Comparison of ENCODE assay signal across 19 cellular contexts in genomic region chr5:11902304-11902703, GRCh38. TPM values are rescaled to one million over a fixed set of nuclear protein-coding genes. Genes with fewer than 3 reads are reported as not detected.
A peak's percentile ranks its signal among the peaks of the same experiment; 100 is the strongest.
DNase-seq lines count a peak whose midpoint lies in the region; ATAC-seq and TF ChIP-seq lines count a peak whose summit lies in the region.
"Had no signal": no experiment of that assay in that cellular context is flagged by ENCODE, and none has a peak within 500 bp of the region (broad histone marks: within the 10 kb centered on the region; RNA-seq: fewer than 3 reads in every experiment).

No MANE protein-coding gene starts in this region.

- H3K27ac ChIP-seq in HUES64 (ENCODE audit: low read depth, low read length) (no peak overlapping the region), iPS-20b (ENCODE audit: low read length) (no peak overlapping the region), breast epithelium (no peak overlapping the region)
- H3K27ac ChIP-seq: SJCRH30 had no signal

- no peak overlapping the region for H3K4me3 Mint-ChIP-seq in stimulated activated effector memory CD8-positive, alpha-beta T cell treated with anti-CD3 and anti-CD28 coated beads, Interleukin-12 subunit alpha, Interleukin-12 subunit beta, amount 100 ng/mL, for 72 hours
- H3K4me3 Mint-ChIP-seq: activated CD4-positive, alpha-beta T cell treated with anti-CD3 and anti-CD28 coated beads for 36 hours; memory B cell; natural killer cell treated with Interleukin-12 subunit alpha and Interleukin-12 subunit beta and Interleukin-15 and Interleukin-18, amount 100 ng/mL, for 72 hours had no signal

- no peaks in the 10 kb centered on the region for H3K36me3 Mint-ChIP-seq in stimulated activated effector memory CD8-positive, alpha-beta T cell treated with anti-CD3 and anti-CD28 coated beads, Interleukin-12 subunit alpha, Interleukin-12 subunit beta, amount 100 ng/mL, for 72 hours
- H3K36me3 Mint-ChIP-seq: memory B cell; natural killer cell treated with Interleukin-12 subunit alpha and Interleukin-12 subunit beta and Interleukin-15 and Interleukin-18, amount 100 ng/mL, for 72 hours had no signal

- intact Hi-C loops in breast epithelium (cut with DNase I; ENCODE audit: low total_unique reads) (no loop called here), sciatic nerve (cut with DNase I) (no loop called here)

- H3K4me1 Mint-ChIP-seq in stimulated activated effector memory CD8-positive, alpha-beta T cell treated with anti-CD3 and anti-CD28 coated beads, Interleukin-12 subunit alpha, Interleukin-12 subunit beta, amount 100 ng/mL, for 72 hours, result peaks cover 6% of the 10 kb centered on the region
- H3K4me1 Mint-ChIP-seq: activated CD4-positive, alpha-beta T cell treated with anti-CD3 and anti-CD28 coated beads for 36 hours had no signal

- peaks cover 55% of the 10 kb centered on the region for H3K27me3 ChIP-seq in HUES64 (ENCODE audit: insufficient read depth, low read length)
- H3K27me3 ChIP-seq in iPS-20b (ENCODE audit: insufficient read depth, low read length), result peaks cover 45% of the 10 kb centered on the region
- H3K27me3 ChIP-seq in breast epithelium, result peaks cover 0 to 29% of the 10 kb centered on the region in 2 donors
- H3K27me3 ChIP-seq: SJCRH30 had no signal

- H3K4me1 ChIP-seq in HUES64 (ENCODE audit: insufficient read depth, low read length), result peaks cover 27% of the 10 kb centered on the region
- H3K4me1 ChIP-seq in iPS-20b (ENCODE audit: insufficient read depth, low read length), result peaks cover 21% of the 10 kb centered on the region
- H3K4me1 ChIP-seq in breast epithelium, result peaks cover 0 to 4% of the 10 kb centered on the region in 2 donors
- H3K4me1 ChIP-seq: SJCRH30 had no signal

- H3K9ac ChIP-seq in HUES64 (ENCODE audit: low read depth, low read length), result no peak overlapping the region
- no peak overlapping the region for H3K9ac ChIP-seq in iPS-20b (ENCODE audit: low read depth, low read length)

- peak overlapping the region; percentile 83; the same call in 1 of the 2 replicates for H3K4me3 ChIP-seq in HUES64 (ENCODE audit: low read length)
- peak overlapping the region; percentile 82; the same call in 1 of the 2 replicates for H3K4me3 ChIP-seq in iPS-20b (ENCODE audit: low read length)
- H3K4me3 ChIP-seq in retinal pigment epithelial cell (ENCODE audit: low read length), result peak overlapping the region; percentile 55
- no peak overlapping the region for H3K4me3 ChIP-seq in breast epithelium
- H3K4me3 ChIP-seq: SJCRH30 had no signal

- 59% methylated on average over 6 of the region's 6 CpGs for WGBS in HUES64

- H3K36me3 ChIP-seq in HUES64 (ENCODE audit: insufficient read depth, low read length) (no peaks in the 10 kb centered on the region), iPS-20b (ENCODE audit: insufficient read depth, low read depth, low read length) (no peaks in the 10 kb centered on the region), breast epithelium (no peaks in the 10 kb centered on the region)
- H3K36me3 ChIP-seq: heart left ventricle, SJCRH30 had no signal

- H3K9me3 ChIP-seq in HUES64 (ENCODE audit: insufficient read depth, low read depth, low read length) (no peaks in the 10 kb centered on the region), iPS-20b (ENCODE audit: insufficient read depth, low read depth, low read length) (no peaks in the 10 kb centered on the region), breast epithelium (no peaks in the 10 kb centered on the region)
- H3K9me3 ChIP-seq: heart left ventricle, SJCRH30 had no signal

- no peak for TF ChIP-seq POLR2A in breast epithelium (IDR thresholded peaks at IDR 0.05)

- H3K27ac Mint-ChIP-seq in stimulated activated effector memory CD8-positive, alpha-beta T cell treated with anti-CD3 and anti-CD28 coated beads, Interleukin-12 subunit alpha, Interleukin-12 subunit beta, amount 100 ng/mL, for 72 hours, result no peak overlapping the region
- H3K27ac Mint-ChIP-seq: activated CD4-positive, alpha-beta T cell treated with anti-CD3 and anti-CD28 coated beads for 36 hours; memory B cell; natural killer cell treated with Interleukin-12 subunit alpha and Interleukin-12 subunit beta and Interleukin-15 and Interleukin-18, amount 100 ng/mL, for 72 hours had no signal

- peak; percentile 4 for TF ChIP-seq CTCF in retinal pigment epithelial cell (conservative IDR thresholded peaks at IDR 0.05; ENCODE audit: low read depth, low read length)
- no peak for TF ChIP-seq CTCF in breast epithelium (IDR thresholded peaks at IDR 0.05)

- DNase-seq in astrocyte of the hippocampus (ENCODE audit: low read depth, low spot score) (peak; percentile 38), retinal pigment epithelial cell (ENCODE audit: low read depth) (no peak), breast epithelium (ENCODE audit: low spot score in 2 of 2) (no peak), sciatic nerve (ENCODE audit: low spot score) (no peak)
- DNase-seq in stimulated activated effector memory CD8-positive, alpha-beta T cell treated with anti-CD3 and anti-CD28 coated beads, Interleukin-12 subunit alpha, Interleukin-12 subunit beta, amount 100 ng/mL, for 72 hours (ENCODE audit: low spot score in 2 of 2), result no peak
- DNase-seq: activated CD4-positive, alpha-beta T cell treated with anti-CD3 and anti-CD28 coated beads for 36 hours; activated gamma-delta T cell treated with Interleukin-2 at 50 U/mL for 16 hours; amniotic stem cell; islet precursor cell; NCI-H2029 treated with DMSO at 0.1 percent for 48 hours; SJCRH30; stimulated activated CD4-positive, alpha-beta T cell treated with anti-CD3 and anti-CD28 coated beads, Interleukin-1b, Interleukin-23, amount 100 ng/mL, for 48 hours; T-helper 9 cell had no signal

- H3K9me3 Mint-ChIP-seq in stimulated activated effector memory CD8-positive, alpha-beta T cell treated with anti-CD3 and anti-CD28 coated beads, Interleukin-12 subunit alpha, Interleukin-12 subunit beta, amount 100 ng/mL, for 72 hours, result no peaks in the 10 kb centered on the region
- H3K9me3 Mint-ChIP-seq: memory B cell had no signal

- no peak for ATAC-seq in stimulated activated effector memory CD8-positive, alpha-beta T cell treated with anti-CD3 and anti-CD28 coated beads, Interleukin-12 subunit alpha, Interleukin-12 subunit beta, amount 100 ng/mL, for 72 hours
- ATAC-seq in sciatic nerve, result no peak
- ATAC-seq: activated CD4-positive, alpha-beta T cell treated with anti-CD3 and anti-CD28 coated beads for 36 hours; esophagus mucosa; natural killer cell treated with Interleukin-12 subunit alpha and Interleukin-12 subunit beta and Interleukin-15 and Interleukin-18, amount 100 ng/mL, for 72 hours had no signal

RNA-seq across cellular contexts. Expression of gene CTNND2, which starts 1.9 kb away (rescaled TPM):
- 6.9 TPM for polyA plus RNA-seq in HUES64 (2013, experiment 1 of 2)
- polyA plus RNA-seq in HUES64 (2013, experiment 2 of 2), result 10.9 TPM
- total RNA-seq in breast epithelium, result 1 to 10 TPM in 2 of 3 donors, not detected in 1; 3.3 to 6.0 TPM
- total RNA-seq in sciatic nerve, result 10.1 TPM
- total RNA-seq: activated CD4-positive, alpha-beta T cell treated with anti-CD3 and anti-CD28 coated beads for 36 hours; esophagus mucosa; natural killer cell treated with Interleukin-12 subunit alpha and Interleukin-12 subunit beta and Interleukin-15 and Interleukin-18, amount 100 ng/mL, for 72 hours; SJCRH30 had no signal

Comparison
In these comparisons a context has a peak if more than half of its experiments do, and no peak if none do; other contexts are left out.
1. H3K4me3 ChIP-seq: peak in HUES64 (single experiment), iPS-20b (single experiment) and retinal pigment epithelial cell (single experiment); none in breast epithelium (0 of 3).